Comparison of ENCODE assay signal across 1 cellular context in genomic region chr1:60974524-60974923, GRCh38.
TF ChIP-seq lines count a peak whose summit lies in the region.

No MANE protein-coding gene starts in this region.

TF ChIP-seq in GM23338, 12 proteins besides CTCF, POLR2A, EP300 and RAD21 (continued from another document):
- TF ChIP-seq REST (IDR thresholded peaks at IDR 0.05; ENCODE audit: unreplicated experiment) (no peak), EZH2 (IDR thresholded peaks at IDR 0.05; ENCODE audit: low read depth, unreplicated experiment) (no peak), ZNF331 (CRISPR knock-in tag; IDR thresholded peaks at IDR 0.05; ENCODE audit: low read depth) (no peak), ZNF114 (CRISPR knock-in tag; IDR thresholded peaks at IDR 0.05) (no peak), JUNB (IDR thresholded peaks at IDR 0.05; ENCODE audit: unreplicated experiment) (no peak), CREB1 (CRISPR knock-in tag; IDR thresholded peaks at IDR 0.05; ENCODE audit: low read depth) (no peak), ETS1 (IDR thresholded peaks at IDR 0.05) (no peak)
